16 cellular contexts compared by ENCODE assay signal in the genomic region with DNA sequence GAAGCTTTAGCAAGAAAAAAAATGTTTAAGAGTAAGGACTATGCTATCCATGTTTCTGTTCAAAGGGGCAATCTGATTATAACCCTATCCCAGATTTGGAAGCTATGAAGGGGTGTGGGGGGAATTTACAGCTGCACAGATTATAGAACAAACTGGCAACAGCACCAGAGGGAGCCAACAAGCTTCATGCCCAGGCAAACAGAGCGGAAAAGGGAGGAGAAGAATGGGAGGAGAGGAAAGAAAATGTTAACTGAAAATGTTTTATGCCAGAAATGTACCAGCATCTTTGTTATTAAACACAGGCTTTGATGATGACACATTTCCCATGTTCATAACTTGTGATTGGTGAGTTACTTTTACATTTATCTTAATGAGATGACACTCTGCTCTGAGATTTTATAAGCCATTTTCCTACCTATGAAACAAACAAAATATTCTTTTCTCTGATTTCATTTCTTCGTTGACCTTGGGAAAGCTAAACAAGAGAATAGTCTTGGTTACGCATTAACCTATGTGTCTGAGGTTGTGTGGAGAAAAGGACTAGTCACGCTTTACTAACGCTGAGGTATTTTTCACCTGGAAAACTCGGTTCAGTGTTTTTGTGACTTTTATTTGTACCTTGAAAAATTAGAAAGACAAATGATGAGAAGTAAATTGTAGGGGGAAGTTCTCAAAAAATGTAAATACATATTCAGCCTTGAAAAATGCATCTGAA.
DNase-seq lines count a peak whose midpoint lies in the region; ATAC-seq, FAIRE-seq and TF ChIP-seq lines count a peak whose summit lies in the region.
"Had no signal": no experiment of that assay in that cellular context is flagged by ENCODE, and none has a peak within 500 bp of the region (broad histone marks: within the 10 kb centered on the region; RNA-seq: fewer than 3 reads in every experiment).

No MANE protein-coding gene starts in this region.

- H3F3A ChIP-seq in SK-N-SH (replicated peaks; ENCODE audit: insufficient read depth) = no peaks in the 10 kb centered on the region

- H3K36me3 ChIP-seq in SK-N-SH (replicated peaks in 1 of 2; ENCODE audit: control insufficient read depth in 1 of 2, insufficient read depth in 2 of 2, low read length in 1 of 2) (no peaks in the 10 kb centered on the region), kidney (ENCODE audit: control insufficient read depth in 1 of 2, insufficient read depth in 2 of 2, low read length in 2 of 2) (no peaks in the 10 kb centered on the region)
- H3K36me3 ChIP-seq: BLaER1 treated with 17β-estradiol and CSF1 and Interleukin-3, amounts not matched to agents 10 nM and 100 nM had no signal

- H3K27ac ChIP-seq in SK-N-SH (ENCODE audit: low read depth in 2 of 2, low read length in 1 of 2) = no peak overlapping the region
- peak overlapping the region; percentile 78 to 79 for H3K27ac ChIP-seq in kidney (ENCODE audit: low read depth in 2 of 2, low read length in 2 of 2)
- H3K27ac ChIP-seq: 22Rv1; BLaER1 treated with 17β-estradiol and CSF1 and Interleukin-3, amounts not matched to agents 10 nM and 100 nM; SK-N-MC had no signal

- peak; percentile 22; the same call in 1 of the 2 replicates for TF ChIP-seq RAD21 in SK-N-SH (IDR thresholded peaks at IDR 0.05; ENCODE audit: low read length)

- H3K27me3 ChIP-seq in SK-N-SH (ENCODE audit: insufficient read depth) = no peaks in the 10 kb centered on the region
- H3K27me3 ChIP-seq: BLaER1 treated with 17β-estradiol and CSF1 and Interleukin-3, amounts not matched to agents 10 nM and 100 nM had no signal

- TF ChIP-seq CTCF in SK-N-SH (IDR thresholded peaks at IDR 0.05) = no peak
- TF ChIP-seq CTCF in kidney (IDR thresholded peaks at IDR 0.05; ENCODE audit: borderline replicate concordance, extremely low read depth, insufficient read depth) = peak; percentile 26
- no peak for TF ChIP-seq CTCF in GM10248 (IDR thresholded peaks at IDR 0.05; ENCODE audit: control extremely low read depth, extremely low read depth, low read depth, missing control alignments)

- DNase-seq in DMS53 (lab: John Stamatoyannopoulos, UW) (peak; percentile 1), DMS53 treated with DMSO at 0.1 percent for 48 hours (lab: John Stamatoyannopoulos, UW; ENCODE audit: unreplicated experiment) (no peak), SK-N-SH (no peak), kidney (no peak), renal cortical epithelial cell (ENCODE audit: low read depth) (peak; percentile 90), GM10248 (ENCODE audit: extremely low spot score) (no peak), SKM-1 (lab: John Stamatoyannopoulos, UW; ENCODE audit: unreplicated experiment) (no peak)
- DNase-seq: Kasumi-1, NCI-H2029 treated with DMSO at 0.1 percent for 48 hours, NCI-H510A had no signal

- no peak overlapping the region for H3K4me2 ChIP-seq in SK-N-SH
- H3K4me2 ChIP-seq: BLaER1 treated with 17β-estradiol and CSF1 and Interleukin-3, amounts not matched to agents 10 nM and 100 nM; GM23338 had no signal

- H3K9ac ChIP-seq in SK-N-SH (no peak overlapping the region), kidney (ENCODE audit: low read length in 2 of 2) (no peak overlapping the region)
- H3K9ac ChIP-seq: BLaER1 treated with 17β-estradiol and CSF1 and Interleukin-3, amounts not matched to agents 10 nM and 100 nM had no signal

- no peaks in the 10 kb centered on the region for H4K20me1 ChIP-seq in SK-N-SH (ENCODE audit: insufficient read depth)
- H4K20me1 ChIP-seq: BLaER1 treated with 17β-estradiol and CSF1 and Interleukin-3, amounts not matched to agents 10 nM and 100 nM had no signal

- no peaks in the 10 kb centered on the region for H3K9me3 ChIP-seq in SK-N-SH
- no peaks in the 10 kb centered on the region for H3K9me3 ChIP-seq in kidney (ENCODE audit: control insufficient read depth in 1 of 2, low read length in 2 of 2)
- H3K9me3 ChIP-seq: BLaER1 treated with 17β-estradiol and CSF1 and Interleukin-3, amounts not matched to agents 10 nM and 100 nM had no signal

- no peak overlapping the region for H2AFZ ChIP-seq in SK-N-SH (ENCODE audit: low read depth)
- H2AFZ ChIP-seq: GM23338 had no signal

- CTCF ChIA-PET in SK-N-SH (lab: Yijun Ruan, JAX) = interaction anchor here (0.9 to 1.4 kb wide), 4 partner anchors 10 to 73 kb away, joined by 3 to 7 read pairs (median 4); no protein-coding TSS in a partner anchor
- CTCF ChIA-PET in GM10248 (lab: Yijun Ruan, JAX) = no interaction called here

- H3K79me2 ChIP-seq in SK-N-SH (ENCODE audit: insufficient read depth) = no peaks in the 10 kb centered on the region

- no peaks in the 10 kb centered on the region; a peak in 1 of 4 replicates for H3K4me1 ChIP-seq in SK-N-SH (ENCODE audit: control insufficient read depth in 1 of 2, insufficient read depth in 2 of 2, low read depth in 1 of 2, low read length in 1 of 2)
- H3K4me1 ChIP-seq in kidney (ENCODE audit: control insufficient read depth in 1 of 2, insufficient read depth in 1 of 2, low read depth in 1 of 2, low read length in 2 of 2) = peaks cover 4 to 24% of the 10 kb centered on the region in 2 donors
- H3K4me1 ChIP-seq: BLaER1 treated with 17β-estradiol and CSF1 and Interleukin-3, amounts not matched to agents 10 nM and 100 nM had no signal

- no peak for ATAC-seq in GM18873 (IDR thresholded peaks at IDR 0.05; ENCODE audit: low FRiP score, unreplicated experiment)
- ATAC-seq: GM23338 had no signal

- no peaks in the 10 kb centered on the region for H3K9me2 ChIP-seq in SK-N-SH

- H3K4me3 ChIP-seq in SK-N-SH (ENCODE audit: low read depth in 2 of 2, low read length in 1 of 2) = no peak overlapping the region
- H3K4me3 ChIP-seq in kidney (ENCODE audit: low read length in 2 of 2) = peak overlapping the region; percentile 11 to 42
- H3K4me3 ChIP-seq: BLaER1 treated with 17β-estradiol and CSF1 and Interleukin-3, amounts not matched to agents 10 nM and 100 nM; GM23338; SK-N-MC had no signal

- peak; percentile 83 for FAIRE-seq in kidney (lab: Jason Lieb, UNC)
- FAIRE-seq: GM12891 had no signal

- TF ChIP-seq EP300 in SK-N-SH (IDR thresholded peaks at IDR 0.05; ENCODE audit: borderline replicate concordance in 1 of 2, low read depth in 1 of 2, low read length in 1 of 2) = no peak

- POLR2A ChIA-PET in SK-N-SH (lab: Yijun Ruan, JAX) (no interaction called here), GM10248 (lab: Yijun Ruan, JAX) (no interaction called here)

- 53% methylated on average over 6 of the region's 6 CpGs for WGBS in SK-N-SH (ENCODE audit: low lambda C conversion rate)

- intact Hi-C loops in kidney (cut with DNase I) = no loop called here

TF ChIP-seq in SK-N-SH, 30 proteins besides CTCF, POLR2A, EP300 and RAD21 (continues in another document):
- TF ChIP-seq, protein P1, sequence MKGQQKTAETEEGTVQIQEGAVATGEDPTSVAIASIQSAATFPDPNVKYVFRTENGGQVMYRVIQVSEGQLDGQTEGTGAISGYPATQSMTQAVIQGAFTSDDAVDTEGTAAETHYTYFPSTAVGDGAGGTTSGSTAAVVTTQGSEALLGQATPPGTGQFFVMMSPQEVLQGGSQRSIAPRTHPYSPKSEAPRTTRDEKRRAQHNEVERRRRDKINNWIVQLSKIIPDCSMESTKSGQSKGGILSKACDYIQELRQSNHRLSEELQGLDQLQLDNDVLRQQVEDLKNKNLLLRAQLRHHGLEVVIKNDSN (IDR thresholded peaks at IDR 0.05; ENCODE audit: borderline replicate concordance, low read depth) = no peak
- TF ChIP-seq TEAD4 (IDR thresholded peaks at IDR 0.05; ENCODE audit: borderline replicate concordance, insufficient read depth) = no peak
- no peak for TF ChIP-seq SMC3 (IDR thresholded peaks at IDR 0.05; ENCODE audit: low read depth, low read length)
- no peak for TF ChIP-seq POLR2AphosphoS5 (IDR thresholded peaks at IDR 0.05; ENCODE audit: low read depth, low read length)
- no peak for TF ChIP-seq GABPA (IDR thresholded peaks at IDR 0.05; ENCODE audit: low read depth)
- no peak for TF ChIP-seq IRF3 (IDR thresholded peaks at IDR 0.05; ENCODE audit: low read depth, low read length)
- no peak for TF ChIP-seq YY1 (IDR thresholded peaks at IDR 0.05; ENCODE audit: low read depth)
- TF ChIP-seq, protein P2, sequence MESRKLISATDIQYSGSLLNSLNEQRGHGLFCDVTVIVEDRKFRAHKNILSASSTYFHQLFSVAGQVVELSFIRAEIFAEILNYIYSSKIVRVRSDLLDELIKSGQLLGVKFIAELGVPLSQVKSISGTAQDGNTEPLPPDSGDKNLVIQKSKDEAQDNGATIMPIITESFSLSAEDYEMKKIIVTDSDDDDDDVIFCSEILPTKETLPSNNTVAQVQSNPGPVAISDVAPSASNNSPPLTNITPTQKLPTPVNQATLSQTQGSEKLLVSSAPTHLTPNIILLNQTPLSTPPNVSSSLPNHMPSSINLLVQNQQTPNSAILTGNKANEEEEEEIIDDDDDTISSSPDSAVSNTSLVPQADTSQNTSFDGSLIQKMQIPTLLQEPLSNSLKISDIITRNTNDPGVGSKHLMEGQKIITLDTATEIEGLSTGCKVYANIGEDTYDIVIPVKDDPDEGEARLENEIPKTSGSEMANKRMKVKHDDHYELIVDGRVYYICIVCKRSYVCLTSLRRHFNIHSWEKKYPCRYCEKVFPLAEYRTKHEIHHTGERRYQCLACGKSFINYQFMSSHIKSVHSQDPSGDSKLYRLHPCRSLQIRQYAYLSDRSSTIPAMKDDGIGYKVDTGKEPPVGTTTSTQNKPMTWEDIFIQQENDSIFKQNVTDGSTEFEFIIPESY (IDR thresholded peaks at IDR 0.05; ENCODE audit: borderline replicate concordance, low read depth) = no peak

Comparison
In these comparisons a context has a peak if more than half of its experiments do, and no peak if none do; other contexts are left out.
1. DNase-seq: peak in DMS53 (single experiment) and renal cortical epithelial cell (single experiment); none in DMS53 treated with DMSO at 0.1 percent for 48 hours (single experiment), SK-N-SH (single experiment), kidney (single experiment), GM10248 (single experiment) and SKM-1 (single experiment).
2. H3K27ac ChIP-seq: peak in kidney (2 of 2); none in SK-N-SH (0 of 2).
3. H3K4me3 ChIP-seq: peak in kidney (2 of 2); none in SK-N-SH (0 of 2).